ENCODE assay signal across 20 cellular contexts in genomic region chr11:68609761-68610160, GRCh38.
A peak's percentile ranks its signal among the peaks of the same experiment; 100 is the strongest.
DNase-seq lines count a peak whose midpoint lies in the region; ATAC-seq and TF ChIP-seq lines count a peak whose summit lies in the region.
"Had no signal": no experiment of that assay in that cellular context is flagged by ENCODE, and none has a peak within 500 bp of the region (broad histone marks: within the 10 kb centered on the region; RNA-seq: fewer than 3 reads in every experiment).

No MANE protein-coding gene starts in this region.

- CTCF ChIA-PET in RWPE1 (lab: Yijun Ruan, JAX), result interaction anchor here (0.5 kb wide), 1 partner anchor 1389 kb away, joined by 3 read pairs; no protein-coding TSS in a partner anchor

- no peaks in the 10 kb centered on the region for H3K9me3 Mint-ChIP-seq in activated CD4-positive, alpha-beta T cell treated with anti-CD3 and anti-CD28 coated beads, Interleukin-2, amount 10 ng/mL, durations not matched to agents 24 days and 14 days
- H3K9me3 Mint-ChIP-seq in stimulated activated naive B cell treated with anti-CD40 and anti-IgM and Interleukin-4, amounts not matched to agents 10 μg/mL and 1 μg/mL and 100 μg/mL, for 72 hours, result no peaks in the 10 kb centered on the region
- no peaks in the 10 kb centered on the region for H3K9me3 Mint-ChIP-seq in CD14-positive monocyte
- H3K9me3 Mint-ChIP-seq: CD8-positive, alpha-beta T cell had no signal

- POLR2A ChIA-PET in RWPE1 (lab: Yijun Ruan, JAX; ENCODE audit: low non-redundant PET), result no interaction called here

- peaks cover 2% of the 10 kb centered on the region for H3K4me1 Mint-ChIP-seq in activated CD4-positive, alpha-beta T cell treated with anti-CD3 and anti-CD28 coated beads, Interleukin-2, amount 10 ng/mL, durations not matched to agents 24 days and 14 days
- H3K4me1 Mint-ChIP-seq in stimulated activated naive B cell treated with anti-CD40 and anti-IgM and Interleukin-4, amounts not matched to agents 10 μg/mL and 1 μg/mL and 100 μg/mL, for 72 hours, result peaks cover 2 to 5% of the 10 kb centered on the region in 2 donors
- no peaks in the 10 kb centered on the region for H3K4me1 Mint-ChIP-seq in CD14-positive monocyte

- no peak overlapping the region for H3K4me3 Mint-ChIP-seq in activated CD4-positive, alpha-beta T cell treated with anti-CD3 and anti-CD28 coated beads, Interleukin-2, amount 10 ng/mL, durations not matched to agents 24 days and 14 days
- H3K4me3 Mint-ChIP-seq in stimulated activated naive B cell treated with anti-CD40 and anti-IgM and Interleukin-4, amounts not matched to agents 10 μg/mL and 1 μg/mL and 100 μg/mL, for 72 hours, result peak overlapping the region in 1 of 2 donors; percentile 47
- H3K4me3 Mint-ChIP-seq in CD14-positive monocyte, result no peak overlapping the region
- H3K4me3 Mint-ChIP-seq: CD8-positive, alpha-beta T cell had no signal

- intact Hi-C loops in activated CD4-positive, alpha-beta T cell treated with anti-CD3 and anti-CD28 coated beads, Interleukin-2, amount 10 ng/mL, durations not matched to agents 24 days and 14 days (cut with micrococcal nuclease), result no loop called here
- intact Hi-C loops in CD14-positive monocyte (cut with micrococcal nuclease), result loop anchor here in 1 of 2 donors (10.0 kb wide), 1 partner anchor 185 kb away; no protein-coding TSS in a partner anchor

- peaks cover 65% of the 10 kb centered on the region for H3K36me3 Mint-ChIP-seq in activated CD4-positive, alpha-beta T cell treated with anti-CD3 and anti-CD28 coated beads, Interleukin-2, amount 10 ng/mL, durations not matched to agents 24 days and 14 days (ENCODE audit: low read depth)
- peaks cover 38 to 81% of the 10 kb centered on the region in 2 donors for H3K36me3 Mint-ChIP-seq in stimulated activated naive B cell treated with anti-CD40 and anti-IgM and Interleukin-4, amounts not matched to agents 10 μg/mL and 1 μg/mL and 100 μg/mL, for 72 hours
- H3K36me3 Mint-ChIP-seq in CD14-positive monocyte, result peaks cover 91 to 95% of the 10 kb centered on the region in 2 donors

- TF ChIP-seq CTCF in RWPE1 (conservative IDR thresholded peaks at IDR 0.05; ENCODE audit: low read depth), result no peak
- no peak for TF ChIP-seq CTCF in CD14-positive monocyte (IDR thresholded peaks at IDR 0.05)

- peak; percentile 16 for ATAC-seq in left lobe of liver
- no peak for ATAC-seq in stimulated activated naive B cell treated with anti-CD40 and anti-IgM and Interleukin-4, amounts not matched to agents 10 μg/mL and 1 μg/mL and 100 μg/mL, for 72 hours (replicated peaks)
- ATAC-seq: CD8-positive, alpha-beta T cell; GM12878; Right ventricle myocardium inferior had no signal

- DNase-seq in activated CD4-positive, alpha-beta T cell treated with anti-CD3 and anti-CD28 coated beads, Interleukin-2, amount 10 ng/mL, durations not matched to agents 24 days and 14 days, result no peak
- no peak for DNase-seq in activated CD4-positive, alpha-beta T cell treated with anti-CD3 and anti-CD28 coated beads for 1 hour
- DNase-seq in RWPE1 (ENCODE audit: low spot score) (no peak), left lobe of liver (ENCODE audit: low spot score) (no peak), CD14-positive monocyte (ENCODE audit: low spot score) (no peak), NCI-H2081 treated with DMSO at 0.1 percent for 48 hours (lab: John Stamatoyannopoulos, UW) (no peak)
- DNase-seq in stimulated activated naive B cell treated with anti-CD40 and anti-IgM and Interleukin-4, amounts not matched to agents 10 μg/mL and 1 μg/mL and 100 μg/mL, for 72 hours, result no peak
- no peak for DNase-seq in activated CD4-positive, CD25-positive, alpha-beta regulatory T cell treated with anti-CD3 and anti-CD28 coated beads, Interleukin-2, amount 50 U/mL, for 72 hours
- DNase-seq: 8988T; BE2C; CD8-positive, alpha-beta T cell; GOT3; KBM-7; MV-4-11; NCI-H1436 treated with DMSO at 0.1 percent for 48 hours; NCI-H2029 treated with DMSO at 0.1 percent for 48 hours; NCI-H510A treated with DMSO at 0.1 percent for 48 hours; NCI-H82 had no signal

- 0 out of 2 replicates have a peak overlapping the region, but pooled peaks have one; percentile 2 for H3K27ac ChIP-seq in RWPE1

- H3K27ac Mint-ChIP-seq in activated CD4-positive, alpha-beta T cell treated with anti-CD3 and anti-CD28 coated beads, Interleukin-2, amount 10 ng/mL, durations not matched to agents 24 days and 14 days, result peak overlapping the region; percentile 58
- H3K27ac Mint-ChIP-seq in stimulated activated naive B cell treated with anti-CD40 and anti-IgM and Interleukin-4, amounts not matched to agents 10 μg/mL and 1 μg/mL and 100 μg/mL, for 72 hours, result peak overlapping the region; percentile 42
- H3K27ac Mint-ChIP-seq in CD14-positive monocyte, result peak overlapping the region in 1 of 7 donors; percentile 11
- H3K27ac Mint-ChIP-seq: CD8-positive, alpha-beta T cell had no signal

- no peaks in the 10 kb centered on the region for H3K27me3 Mint-ChIP-seq in activated CD4-positive, alpha-beta T cell treated with anti-CD3 and anti-CD28 coated beads, Interleukin-2, amount 10 ng/mL, durations not matched to agents 24 days and 14 days
- H3K27me3 Mint-ChIP-seq in stimulated activated naive B cell treated with anti-CD40 and anti-IgM and Interleukin-4, amounts not matched to agents 10 μg/mL and 1 μg/mL and 100 μg/mL, for 72 hours, result no peaks in the 10 kb centered on the region
- no peaks in the 10 kb centered on the region for H3K27me3 Mint-ChIP-seq in CD14-positive monocyte (ENCODE audit: low read depth in 3 of 3)
